Comparison of ENCODE assay signal across 8 cellular contexts in genomic region chr2:73269686-73270465, GRCh38. TPM values are rescaled to one million over a fixed set of nuclear protein-coding genes. Genes with fewer than 3 reads are reported as not detected.
DNase-seq lines count a peak whose midpoint lies in the region; ATAC-seq and TF ChIP-seq lines count a peak whose summit lies in the region.

No MANE protein-coding gene starts in this region.

- peaks cover 13% of the 10 kb centered on the region for H3K36me3 Mint-ChIP-seq in activated naive CD8-positive, alpha-beta T cell

- peak; percentile 29 for ATAC-seq in HG02588 (IDR thresholded peaks at IDR 0.05; ENCODE audit: unreplicated experiment)
- ATAC-seq in mucosa of descending colon = no peak

- no peaks in the 10 kb centered on the region for H3K27me3 Mint-ChIP-seq in activated naive CD8-positive, alpha-beta T cell

- DNase-seq in mucosa of descending colon (no peak), tibial nerve (ENCODE audit: low spot score in 2 of 2) (no peak), HuH-7.5 (ENCODE audit: low spot score) (no peak), cerebellar cortex (ENCODE audit: low spot score) (no peak), GM10266 (ENCODE audit: extremely low spot score) (no peak)

- TF ChIP-seq POLR2A in tibial nerve (IDR thresholded peaks at IDR 0.05) = no peak

- H3K9ac ChIP-seq in ES-I3 (ENCODE audit: low read depth, low read length) = peak overlapping the region; percentile 55

- H3K27ac ChIP-seq in tibial nerve = no peak overlapping the region

- no peak for TF ChIP-seq CTCF in mucosa of descending colon (IDR thresholded peaks at IDR 0.05)
- no peak for TF ChIP-seq CTCF in tibial nerve (IDR thresholded peaks at IDR 0.05)
- no peak for TF ChIP-seq CTCF in GM10266 (IDR thresholded peaks at IDR 0.05; ENCODE audit: control insufficient read depth, insufficient read depth, low read depth, missing control alignments)

- peaks cover 0 to 49% of the 10 kb centered on the region in 2 donors for H3K27me3 ChIP-seq in tibial nerve

- H3K9me3 ChIP-seq in ES-I3 (ENCODE audit: control insufficient read depth, insufficient read depth, low read length) = no peaks in the 10 kb centered on the region
- H3K9me3 ChIP-seq in mucosa of descending colon = no peaks in the 10 kb centered on the region
- H3K9me3 ChIP-seq in tibial nerve = peaks cover 0 to 10% (median 0%) of the 10 kb centered on the region in 4 donors

- H3K9me3 Mint-ChIP-seq in activated naive CD8-positive, alpha-beta T cell (ENCODE audit: low read depth) = no peaks in the 10 kb centered on the region

- H3K4me1 ChIP-seq in ES-I3 (ENCODE audit: insufficient read depth, low read length) = no peaks in the 10 kb centered on the region
- peaks cover 10% of the 10 kb centered on the region for H3K4me1 ChIP-seq in mucosa of descending colon (ENCODE audit: low read depth)
- peaks cover 0 to 8% (median 3%) of the 10 kb centered on the region in 4 donors for H3K4me1 ChIP-seq in tibial nerve

- no peak for TF ChIP-seq EP300 in tibial nerve (IDR thresholded peaks at IDR 0.05)

- H3K27ac Mint-ChIP-seq in activated naive CD8-positive, alpha-beta T cell = no peak overlapping the region

- intact Hi-C loops in mucosa of descending colon (cut with DNase I, micrococcal nuclease) = no loop called here

- no peaks in the 10 kb centered on the region for H3K36me3 ChIP-seq in ES-I3 (ENCODE audit: insufficient read depth, low read length)
- no peaks in the 10 kb centered on the region for H3K36me3 ChIP-seq in mucosa of descending colon (ENCODE audit: low read depth)
- no peaks in the 10 kb centered on the region for H3K36me3 ChIP-seq in tibial nerve

- peak overlapping the region; percentile 70 for H3K4me3 Mint-ChIP-seq in activated naive CD8-positive, alpha-beta T cell

- 31% methylated on average over 12 to 19 of the region's 22 CpGs for WGBS in tibial nerve, 2 donors

- peak overlapping the region; percentile 17 for H3K4me3 ChIP-seq in mucosa of descending colon
- H3K4me3 ChIP-seq in tibial nerve = no peak overlapping the region

- peaks cover 24% of the 10 kb centered on the region for H3K4me1 Mint-ChIP-seq in activated naive CD8-positive, alpha-beta T cell (ENCODE audit: low read depth)

RNA-seq across cellular contexts. Expression of gene FBXO41, which starts 14.4 kb away (rescaled TPM):
- total RNA-seq in mucosa of descending colon = 1 to 10 TPM; 2.0 to 4.8 (median 2.9) TPM
- 10 to 100 TPM in 1 of 4 donors, 1 to 10 TPM in 2, under 1 TPM in 1; 0.84 to 13.9 (median 4.4) TPM for total RNA-seq in tibial nerve

RNA-seq across cellular contexts. Expression of gene EGR4, which starts 23.5 kb away (rescaled TPM):
- total RNA-seq in mucosa of descending colon (not detected), tibial nerve (not detected)

RNA-seq across cellular contexts. Expression of gene CCT7, which starts 35.8 kb away (rescaled TPM):
- total RNA-seq in mucosa of descending colon (100 to 1,000 TPM; 132 to 207 (median 144) TPM), tibial nerve (100 to 1,000 TPM; 194 to 245 (median 212) TPM)

RNA-seq across cellular contexts. Expression of gene PRADC1, which starts 36.8 kb away (rescaled TPM):
- total RNA-seq in mucosa of descending colon (10 to 100 TPM; 30.4 to 37.4 (median 34.6) TPM), tibial nerve (10 to 100 TPM; 14.4 to 31.5 (median 21.5) TPM)

RNA-seq across cellular contexts. Expression of gene SMYD5, which starts 55.8 kb away (rescaled TPM):
- total RNA-seq in mucosa of descending colon (10 to 100 TPM; 10.5 to 20.0 (median 16.0) TPM), tibial nerve (10 to 100 TPM; 13.8 to 32.4 (median 18.7) TPM)
